In the genomic region with DNA sequence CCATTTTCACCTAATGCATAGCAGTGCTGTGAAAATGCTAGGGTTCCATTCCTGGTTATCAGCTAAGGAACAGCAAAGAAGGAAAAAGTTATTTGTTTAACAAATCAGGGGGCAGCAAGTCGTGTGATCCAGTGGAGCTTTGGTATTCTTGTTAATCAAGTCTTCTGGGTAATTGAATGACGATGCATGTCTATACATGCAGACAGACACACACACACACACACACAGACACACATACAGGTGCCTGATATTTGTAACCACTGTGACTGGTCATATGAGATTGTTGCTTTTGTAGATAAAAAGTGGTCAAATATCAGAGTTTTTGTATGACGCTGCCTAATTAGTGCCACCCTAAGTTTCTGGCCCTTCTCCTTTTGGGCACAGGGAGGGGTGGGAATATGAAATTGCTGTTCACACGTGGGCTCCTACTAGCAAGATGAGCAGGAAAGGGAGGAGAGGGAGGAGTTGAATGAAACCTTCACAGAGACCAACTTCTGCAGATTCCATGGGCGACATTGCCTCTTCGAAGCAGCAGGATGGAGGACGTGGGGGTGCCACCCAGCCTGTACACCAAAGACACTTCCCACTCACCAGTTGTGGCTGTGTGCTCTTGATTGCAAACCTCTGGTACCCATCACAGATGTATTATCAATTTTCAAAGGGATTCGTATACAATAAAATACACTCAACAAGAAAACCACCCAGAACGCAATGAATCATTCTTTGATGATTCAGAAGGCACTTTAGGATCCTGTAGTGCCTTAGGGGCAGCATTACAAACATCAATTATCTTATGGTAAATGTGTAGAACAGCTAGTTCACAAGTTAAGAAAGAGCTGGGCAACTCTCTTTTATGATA, we compare ENCODE assay signal across 1 cellular context.
TF ChIP-seq lines count a peak whose summit lies in the region.

No MANE protein-coding gene starts in this region.

TF ChIP-seq in endothelial cell of umbilical vein, 7 proteins besides CTCF, POLR2A, EP300 and RAD21:
- TF ChIP-seq FOS (IDR thresholded peaks at IDR 0.05; ENCODE audit: borderline replicate concordance, insufficient read depth, low read length): peak; percentile 69
- no peak for TF ChIP-seq GATA2 (IDR thresholded peaks at IDR 0.05; ENCODE audit: insufficient read depth, insufficient read length, low read depth, low read length)
TF ChIP-seq in endothelial cell of umbilical vein: peak in this region for 1.
